In genomic region chr19:39131255-39131755, GRCh38 we compare ENCODE assay signal across 2 cellular contexts.
TF ChIP-seq lines count a peak whose summit lies in the region.

No MANE protein-coding gene starts in this region.

TF ChIP-seq in SK-N-SH, 30 proteins besides CTCF, POLR2A, EP300 and RAD21 (continued from another document):
- TF ChIP-seq TCF12 (IDR thresholded peaks at IDR 0.05) (no peak), PBX3 (IDR thresholded peaks at IDR 0.05) (no peak), RCOR1 (IDR thresholded peaks at IDR 0.05; ENCODE audit: low read length) (no peak), TAF1 (IDR thresholded peaks at IDR 0.05; ENCODE audit: borderline replicate concordance, low read depth, low read length) (no peak), JUND (IDR thresholded peaks at IDR 0.05) (no peak), REST (IDR thresholded peaks at IDR 0.05; ENCODE audit: low read depth, low read length) (no peak), USF2 (IDR thresholded peaks at IDR 0.05; ENCODE audit: borderline replicate concordance, low read depth, low read length) (no peak), GATA2 (CRISPR knock-in tag; IDR thresholded peaks at IDR 0.05) (no peak), POLR2AphosphoS5 (IDR thresholded peaks at IDR 0.05; ENCODE audit: low read depth, low read length) (no peak), YY1 (IDR thresholded peaks at IDR 0.05; ENCODE audit: low read depth) (no peak), SMC3 (IDR thresholded peaks at IDR 0.05; ENCODE audit: low read depth, low read length) (no peak), FOXJ3 (CRISPR knock-in tag; IDR thresholded peaks at IDR 0.05) (no peak), TEAD4 (IDR thresholded peaks at IDR 0.05; ENCODE audit: borderline replicate concordance, insufficient read depth) (no peak)
- TF ChIP-seq, protein P1, sequence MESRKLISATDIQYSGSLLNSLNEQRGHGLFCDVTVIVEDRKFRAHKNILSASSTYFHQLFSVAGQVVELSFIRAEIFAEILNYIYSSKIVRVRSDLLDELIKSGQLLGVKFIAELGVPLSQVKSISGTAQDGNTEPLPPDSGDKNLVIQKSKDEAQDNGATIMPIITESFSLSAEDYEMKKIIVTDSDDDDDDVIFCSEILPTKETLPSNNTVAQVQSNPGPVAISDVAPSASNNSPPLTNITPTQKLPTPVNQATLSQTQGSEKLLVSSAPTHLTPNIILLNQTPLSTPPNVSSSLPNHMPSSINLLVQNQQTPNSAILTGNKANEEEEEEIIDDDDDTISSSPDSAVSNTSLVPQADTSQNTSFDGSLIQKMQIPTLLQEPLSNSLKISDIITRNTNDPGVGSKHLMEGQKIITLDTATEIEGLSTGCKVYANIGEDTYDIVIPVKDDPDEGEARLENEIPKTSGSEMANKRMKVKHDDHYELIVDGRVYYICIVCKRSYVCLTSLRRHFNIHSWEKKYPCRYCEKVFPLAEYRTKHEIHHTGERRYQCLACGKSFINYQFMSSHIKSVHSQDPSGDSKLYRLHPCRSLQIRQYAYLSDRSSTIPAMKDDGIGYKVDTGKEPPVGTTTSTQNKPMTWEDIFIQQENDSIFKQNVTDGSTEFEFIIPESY (IDR thresholded peaks at IDR 0.05; ENCODE audit: borderline replicate concordance, low read depth), result no peak
- TF ChIP-seq, protein P2, sequence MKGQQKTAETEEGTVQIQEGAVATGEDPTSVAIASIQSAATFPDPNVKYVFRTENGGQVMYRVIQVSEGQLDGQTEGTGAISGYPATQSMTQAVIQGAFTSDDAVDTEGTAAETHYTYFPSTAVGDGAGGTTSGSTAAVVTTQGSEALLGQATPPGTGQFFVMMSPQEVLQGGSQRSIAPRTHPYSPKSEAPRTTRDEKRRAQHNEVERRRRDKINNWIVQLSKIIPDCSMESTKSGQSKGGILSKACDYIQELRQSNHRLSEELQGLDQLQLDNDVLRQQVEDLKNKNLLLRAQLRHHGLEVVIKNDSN (IDR thresholded peaks at IDR 0.05; ENCODE audit: borderline replicate concordance, low read depth), result no peak
- TF ChIP-seq, protein P3, sequence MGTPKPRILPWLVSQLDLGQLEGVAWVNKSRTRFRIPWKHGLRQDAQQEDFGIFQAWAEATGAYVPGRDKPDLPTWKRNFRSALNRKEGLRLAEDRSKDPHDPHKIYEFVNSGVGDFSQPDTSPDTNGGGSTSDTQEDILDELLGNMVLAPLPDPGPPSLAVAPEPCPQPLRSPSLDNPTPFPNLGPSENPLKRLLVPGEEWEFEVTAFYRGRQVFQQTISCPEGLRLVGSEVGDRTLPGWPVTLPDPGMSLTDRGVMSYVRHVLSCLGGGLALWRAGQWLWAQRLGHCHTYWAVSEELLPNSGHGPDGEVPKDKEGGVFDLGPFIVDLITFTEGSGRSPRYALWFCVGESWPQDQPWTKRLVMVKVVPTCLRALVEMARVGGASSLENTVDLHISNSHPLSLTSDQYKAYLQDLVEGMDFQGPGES (IDR thresholded peaks at IDR 0.05; ENCODE audit: low read depth, low read length), result no peak

TF ChIP-seq in SK-N-SH treated with all-trans-retinoic acid at 6 μM for 48 hours, 23 proteins besides CTCF, POLR2A, EP300 and RAD21 (continued from another document):
- TF ChIP-seq, protein P4, sequence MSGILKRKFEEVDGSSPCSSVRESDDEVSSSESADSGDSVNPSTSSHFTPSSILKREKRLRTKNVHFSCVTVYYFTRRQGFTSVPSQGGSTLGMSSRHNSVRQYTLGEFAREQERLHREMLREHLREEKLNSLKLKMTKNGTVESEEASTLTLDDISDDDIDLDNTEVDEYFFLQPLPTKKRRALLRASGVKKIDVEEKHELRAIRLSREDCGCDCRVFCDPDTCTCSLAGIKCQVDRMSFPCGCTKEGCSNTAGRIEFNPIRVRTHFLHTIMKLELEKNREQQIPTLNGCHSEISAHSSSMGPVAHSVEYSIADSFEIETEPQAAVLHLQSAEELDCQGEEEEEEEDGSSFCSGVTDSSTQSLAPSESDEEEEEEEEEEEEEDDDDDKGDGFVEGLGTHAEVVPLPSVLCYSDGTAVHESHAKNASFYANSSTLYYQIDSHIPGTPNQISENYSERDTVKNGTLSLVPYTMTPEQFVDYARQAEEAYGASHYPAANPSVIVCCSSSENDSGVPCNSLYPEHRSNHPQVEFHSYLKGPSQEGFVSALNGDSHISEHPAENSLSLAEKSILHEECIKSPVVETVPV (CRISPR knock-in tag; IDR thresholded peaks at IDR 0.05), result no peak
- TF ChIP-seq TSHZ2 (CRISPR knock-in tag; IDR thresholded peaks at IDR 0.05) (no peak), ZNF8 (CRISPR knock-in tag; IDR thresholded peaks at IDR 0.05) (no peak), TCF4 (CRISPR knock-in tag; IDR thresholded peaks at IDR 0.05; ENCODE audit: borderline replicate concordance) (no peak), SNAI2 (CRISPR knock-in tag; IDR thresholded peaks at IDR 0.05) (no peak), ESRRG (CRISPR knock-in tag; IDR thresholded peaks at IDR 0.05) (no peak), CSDC2 (CRISPR knock-in tag; IDR thresholded peaks at IDR 0.05) (no peak), TOX (CRISPR knock-in tag; IDR thresholded peaks at IDR 0.05; ENCODE audit: borderline replicate concordance) (no peak), OSR1 (CRISPR knock-in tag; IDR thresholded peaks at IDR 0.05) (no peak), RARB (CRISPR knock-in tag; IDR thresholded peaks at IDR 0.05) (no peak), ARNTL (CRISPR knock-in tag; IDR thresholded peaks at IDR 0.05; ENCODE audit: borderline replicate concordance, low read depth) (no peak), ZFP3 (CRISPR knock-in tag; IDR thresholded peaks at IDR 0.05) (no peak), ZNF565 (CRISPR knock-in tag; conservative IDR thresholded peaks at IDR 0.05; ENCODE audit: low read depth) (no peak)
